ENCODE assay signal across 25 cellular contexts in genomic region chr20:8424986-8425385, GRCh38.
"Had no signal": no experiment of that assay in that cellular context is flagged by ENCODE, and none has a peak within 500 bp of the region (broad histone marks: within the 10 kb centered on the region; RNA-seq: fewer than 3 reads in every experiment).

No MANE protein-coding gene starts in this region.

- H3K9ac ChIP-seq: parathyroid adenoma had no signal

- H3K27me3 ChIP-seq: colonic mucosa, right atrium auricular region, stomach, tibial artery had no signal

- H3K4me3 ChIP-seq: colonic mucosa, right atrium auricular region, smooth muscle cell, stomach, tibial artery had no signal

- H2AFZ ChIP-seq: parathyroid adenoma had no signal

- H3K27ac ChIP-seq: colonic mucosa, parathyroid adenoma, right atrium auricular region, stomach, tibial artery, VCaP had no signal

- H3K4me1 ChIP-seq: colonic mucosa, right atrium auricular region, tibial artery had no signal

- FAIRE-seq: bronchial epithelial cell, frontal cortex had no signal

- H3K9me3 ChIP-seq: colonic mucosa, right atrium auricular region, stomach, tibial artery had no signal

- H3K36me3 ChIP-seq: colonic mucosa, right atrium auricular region, stomach, tibial artery had no signal

- DNase-seq: activated CD4-positive, alpha-beta T cell treated with anti-CD3 and anti-CD28 coated beads for 4 hours; activated CD4-positive, alpha-beta T cell treated with anti-CD3 and anti-CD28 coated beads, Interleukin-2, amount 50 U/mL, for 4 hours; activated naive CD4-positive, alpha-beta T cell; activated T-cell treated with anti-CD3 and anti-CD28 coated beads for 4 hours; activated T-cell treated with anti-CD3 and anti-CD28 coated beads, Interleukin-2, amount 50 U/mL, for 72 hours; anterior cingulate cortex; colonic mucosa; effector CD8-positive, alpha-beta T cell; islet precursor cell; mammary epithelial cell; midbrain; naive thymus-derived CD4-positive, alpha-beta T cell; nucleus accumbens; stimulated activated CD4-positive, alpha-beta T cell treated with anti-CD3 and anti-CD28 coated beads, Interleukin-15, amount 100 ng/mL, for 24 hours; stimulated activated CD4-positive, alpha-beta T cell treated with anti-CD3 and anti-CD28 coated beads, Interleukin-2, amount 100 ng/mL, for 24 hours; stimulated activated naive B cell treated with anti-CD40 and anti-IgM and Interleukin-4, amounts not matched to agents 10 μg/mL and 1 μg/mL and 100 μg/mL, for 72 hours; stomach; tibial artery had no signal

- ATAC-seq: activated naive CD4-positive, alpha-beta T cell treated with anti-CD3 and anti-CD28 coated beads, Interleukin-2, amount 50 U/mL, for 72 hours; activated T-cell treated with anti-CD3 and anti-CD28 coated beads, Interleukin-2, amount 50 U/mL, for 72 hours; naive thymus-derived CD4-positive, alpha-beta T cell; stimulated activated naive B cell treated with anti-CD40 and anti-IgM and Interleukin-4, amounts not matched to agents 10 μg/mL and 1 μg/mL and 100 μg/mL, for 72 hours had no signal
